1 cellular context compared by ENCODE assay signal in the genomic region with DNA sequence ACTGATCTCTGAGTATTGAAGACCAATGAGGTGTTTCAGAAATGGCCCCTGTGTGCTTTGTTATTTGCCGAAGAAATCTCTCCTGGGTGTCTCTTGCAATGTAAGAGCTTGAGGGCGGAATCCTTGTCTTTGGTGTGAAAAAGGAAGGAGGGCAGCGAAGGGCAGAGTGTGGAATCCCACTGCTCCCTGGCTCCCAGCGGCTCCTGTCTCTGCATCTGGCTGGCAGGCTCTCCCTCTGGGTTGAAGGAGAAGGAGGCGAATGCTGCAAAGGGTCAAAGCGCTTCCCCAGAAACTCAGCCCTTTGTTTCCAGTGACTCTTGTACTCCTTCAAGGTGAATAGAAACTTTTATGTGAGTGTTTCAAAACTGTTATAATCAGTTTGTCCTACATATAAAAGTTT.
TF ChIP-seq lines count a peak whose summit lies in the region.

No MANE protein-coding gene starts in this region.

TF ChIP-seq in WTC11, 78 proteins besides CTCF, POLR2A, EP300 and RAD21 (continued from another document):
- TF ChIP-seq, protein P1, sequence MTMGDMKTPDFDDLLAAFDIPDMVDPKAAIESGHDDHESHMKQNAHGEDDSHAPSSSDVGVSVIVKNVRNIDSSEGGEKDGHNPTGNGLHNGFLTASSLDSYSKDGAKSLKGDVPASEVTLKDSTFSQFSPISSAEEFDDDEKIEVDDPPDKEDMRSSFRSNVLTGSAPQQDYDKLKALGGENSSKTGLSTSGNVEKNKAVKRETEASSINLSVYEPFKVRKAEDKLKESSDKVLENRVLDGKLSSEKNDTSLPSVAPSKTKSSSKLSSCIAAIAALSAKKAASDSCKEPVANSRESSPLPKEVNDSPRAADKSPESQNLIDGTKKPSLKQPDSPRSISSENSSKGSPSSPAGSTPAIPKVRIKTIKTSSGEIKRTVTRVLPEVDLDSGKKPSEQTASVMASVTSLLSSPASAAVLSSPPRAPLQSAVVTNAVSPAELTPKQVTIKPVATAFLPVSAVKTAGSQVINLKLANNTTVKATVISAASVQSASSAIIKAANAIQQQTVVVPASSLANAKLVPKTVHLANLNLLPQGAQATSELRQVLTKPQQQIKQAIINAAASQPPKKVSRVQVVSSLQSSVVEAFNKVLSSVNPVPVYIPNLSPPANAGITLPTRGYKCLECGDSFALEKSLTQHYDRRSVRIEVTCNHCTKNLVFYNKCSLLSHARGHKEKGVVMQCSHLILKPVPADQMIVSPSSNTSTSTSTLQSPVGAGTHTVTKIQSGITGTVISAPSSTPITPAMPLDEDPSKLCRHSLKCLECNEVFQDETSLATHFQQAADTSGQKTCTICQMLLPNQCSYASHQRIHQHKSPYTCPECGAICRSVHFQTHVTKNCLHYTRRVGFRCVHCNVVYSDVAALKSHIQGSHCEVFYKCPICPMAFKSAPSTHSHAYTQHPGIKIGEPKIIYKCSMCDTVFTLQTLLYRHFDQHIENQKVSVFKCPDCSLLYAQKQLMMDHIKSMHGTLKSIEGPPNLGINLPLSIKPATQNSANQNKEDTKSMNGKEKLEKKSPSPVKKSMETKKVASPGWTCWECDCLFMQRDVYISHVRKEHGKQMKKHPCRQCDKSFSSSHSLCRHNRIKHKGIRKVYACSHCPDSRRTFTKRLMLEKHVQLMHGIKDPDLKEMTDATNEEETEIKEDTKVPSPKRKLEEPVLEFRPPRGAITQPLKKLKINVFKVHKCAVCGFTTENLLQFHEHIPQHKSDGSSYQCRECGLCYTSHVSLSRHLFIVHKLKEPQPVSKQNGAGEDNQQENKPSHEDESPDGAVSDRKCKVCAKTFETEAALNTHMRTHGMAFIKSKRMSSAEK (CRISPR knock-in tag; IDR thresholded peaks at IDR 0.05; ENCODE audit: borderline replicate concordance): no peak
- TF ChIP-seq, protein P2, sequence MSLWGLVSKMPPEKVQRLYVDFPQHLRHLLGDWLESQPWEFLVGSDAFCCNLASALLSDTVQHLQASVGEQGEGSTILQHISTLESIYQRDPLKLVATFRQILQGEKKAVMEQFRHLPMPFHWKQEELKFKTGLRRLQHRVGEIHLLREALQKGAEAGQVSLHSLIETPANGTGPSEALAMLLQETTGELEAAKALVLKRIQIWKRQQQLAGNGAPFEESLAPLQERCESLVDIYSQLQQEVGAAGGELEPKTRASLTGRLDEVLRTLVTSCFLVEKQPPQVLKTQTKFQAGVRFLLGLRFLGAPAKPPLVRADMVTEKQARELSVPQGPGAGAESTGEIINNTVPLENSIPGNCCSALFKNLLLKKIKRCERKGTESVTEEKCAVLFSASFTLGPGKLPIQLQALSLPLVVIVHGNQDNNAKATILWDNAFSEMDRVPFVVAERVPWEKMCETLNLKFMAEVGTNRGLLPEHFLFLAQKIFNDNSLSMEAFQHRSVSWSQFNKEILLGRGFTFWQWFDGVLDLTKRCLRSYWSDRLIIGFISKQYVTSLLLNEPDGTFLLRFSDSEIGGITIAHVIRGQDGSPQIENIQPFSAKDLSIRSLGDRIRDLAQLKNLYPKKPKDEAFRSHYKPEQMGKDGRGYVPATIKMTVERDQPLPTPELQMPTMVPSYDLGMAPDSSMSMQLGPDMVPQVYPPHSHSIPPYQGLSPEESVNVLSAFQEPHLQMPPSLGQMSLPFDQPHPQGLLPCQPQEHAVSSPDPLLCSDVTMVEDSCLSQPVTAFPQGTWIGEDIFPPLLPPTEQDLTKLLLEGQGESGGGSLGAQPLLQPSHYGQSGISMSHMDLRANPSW (CRISPR knock-in tag; conservative IDR thresholded peaks at IDR 0.05; ENCODE audit: low read depth): no peak
- TF ChIP-seq, protein P3, sequence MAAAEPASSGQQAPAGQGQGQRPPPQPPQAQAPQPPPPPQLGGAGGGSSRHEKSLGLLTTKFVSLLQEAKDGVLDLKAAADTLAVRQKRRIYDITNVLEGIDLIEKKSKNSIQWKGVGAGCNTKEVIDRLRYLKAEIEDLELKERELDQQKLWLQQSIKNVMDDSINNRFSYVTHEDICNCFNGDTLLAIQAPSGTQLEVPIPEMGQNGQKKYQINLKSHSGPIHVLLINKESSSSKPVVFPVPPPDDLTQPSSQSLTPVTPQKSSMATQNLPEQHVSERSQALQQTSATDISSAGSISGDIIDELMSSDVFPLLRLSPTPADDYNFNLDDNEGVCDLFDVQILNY (CRISPR knock-in tag; IDR thresholded peaks at IDR 0.05): no peak
- TF ChIP-seq, protein P4, sequence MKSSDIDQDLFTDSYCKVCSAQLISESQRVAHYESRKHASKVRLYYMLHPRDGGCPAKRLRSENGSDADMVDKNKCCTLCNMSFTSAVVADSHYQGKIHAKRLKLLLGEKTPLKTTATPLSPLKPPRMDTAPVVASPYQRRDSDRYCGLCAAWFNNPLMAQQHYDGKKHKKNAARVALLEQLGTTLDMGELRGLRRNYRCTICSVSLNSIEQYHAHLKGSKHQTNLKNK (CRISPR knock-in tag; IDR thresholded peaks at IDR 0.05): no peak
- no peak for TF ChIP-seq ZNF232 (CRISPR knock-in tag; IDR thresholded peaks at IDR 0.05)
- TF ChIP-seq, protein P5, sequence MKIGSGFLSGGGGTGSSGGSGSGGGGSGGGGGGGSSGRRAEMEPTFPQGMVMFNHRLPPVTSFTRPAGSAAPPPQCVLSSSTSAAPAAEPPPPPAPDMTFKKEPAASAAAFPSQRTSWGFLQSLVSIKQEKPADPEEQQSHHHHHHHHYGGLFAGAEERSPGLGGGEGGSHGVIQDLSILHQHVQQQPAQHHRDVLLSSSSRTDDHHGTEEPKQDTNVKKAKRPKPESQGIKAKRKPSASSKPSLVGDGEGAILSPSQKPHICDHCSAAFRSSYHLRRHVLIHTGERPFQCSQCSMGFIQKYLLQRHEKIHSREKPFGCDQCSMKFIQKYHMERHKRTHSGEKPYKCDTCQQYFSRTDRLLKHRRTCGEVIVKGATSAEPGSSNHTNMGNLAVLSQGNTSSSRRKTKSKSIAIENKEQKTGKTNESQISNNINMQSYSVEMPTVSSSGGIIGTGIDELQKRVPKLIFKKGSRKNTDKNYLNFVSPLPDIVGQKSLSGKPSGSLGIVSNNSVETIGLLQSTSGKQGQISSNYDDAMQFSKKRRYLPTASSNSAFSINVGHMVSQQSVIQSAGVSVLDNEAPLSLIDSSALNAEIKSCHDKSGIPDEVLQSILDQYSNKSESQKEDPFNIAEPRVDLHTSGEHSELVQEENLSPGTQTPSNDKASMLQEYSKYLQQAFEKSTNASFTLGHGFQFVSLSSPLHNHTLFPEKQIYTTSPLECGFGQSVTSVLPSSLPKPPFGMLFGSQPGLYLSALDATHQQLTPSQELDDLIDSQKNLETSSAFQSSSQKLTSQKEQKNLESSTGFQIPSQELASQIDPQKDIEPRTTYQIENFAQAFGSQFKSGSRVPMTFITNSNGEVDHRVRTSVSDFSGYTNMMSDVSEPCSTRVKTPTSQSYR (CRISPR knock-in tag; IDR thresholded peaks at IDR 0.05): no peak
- TF ChIP-seq HMGA2 (CRISPR knock-in tag; IDR thresholded peaks at IDR 0.05): no peak
TF ChIP-seq in WTC11: peak in this region for 0.
